In genomic region chr17:27089929-27090247, GRCh38 we compare ENCODE assay signal across 1 cellular context.
TF ChIP-seq lines count a peak whose summit lies in the region.

No MANE protein-coding gene starts in this region.

TF ChIP-seq in SK-N-SH, 30 proteins besides CTCF, POLR2A, EP300 and RAD21 (continued from another document):
- no peak for TF ChIP-seq USF1 (IDR thresholded peaks at IDR 0.05; ENCODE audit: borderline replicate concordance, low read depth)
- no peak; the same call in 1 of the 2 replicates for TF ChIP-seq MAX (IDR thresholded peaks at IDR 0.05; ENCODE audit: low read depth)
- TF ChIP-seq YY1 (IDR thresholded peaks at IDR 0.05; ENCODE audit: low read depth) = no peak
- TF ChIP-seq RFX5 (IDR thresholded peaks at IDR 0.05; ENCODE audit: low read length) = no peak
